In the genomic region with DNA sequence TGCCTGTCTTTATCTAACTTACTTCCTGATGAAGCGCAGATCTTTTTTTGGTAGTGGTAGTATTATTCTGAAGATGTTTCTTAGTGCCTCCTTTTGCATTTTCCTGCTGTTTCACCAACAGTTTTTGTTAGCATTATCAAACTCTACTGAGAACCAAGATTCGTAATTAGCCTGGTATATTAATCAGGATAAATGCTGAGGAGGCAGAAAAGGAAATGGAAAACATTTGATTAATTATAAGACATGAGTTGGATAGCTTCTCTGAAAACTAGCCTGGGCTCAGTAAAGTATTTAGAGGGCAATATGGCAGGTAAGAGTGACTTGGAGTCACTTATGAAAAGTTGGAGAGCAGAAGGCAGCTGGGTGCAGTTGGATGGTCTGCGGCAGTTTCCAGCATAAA, we compare ENCODE assay signal across 40 cellular contexts. TPM values are rescaled to one million over a fixed set of nuclear protein-coding genes. Genes with fewer than 3 reads are reported as not detected.
"Had no signal": no experiment of that assay in that cellular context is flagged by ENCODE, and none has a peak within 500 bp of the region (broad histone marks: within the 10 kb centered on the region; RNA-seq: fewer than 3 reads in every experiment).

No MANE protein-coding gene starts in this region.

- H3K9me3 Mint-ChIP-seq: activated B cell treated with CpG ODN at 0.5 μM for 24 hours; activated CD4-positive, alpha-beta memory T cell treated with anti-CD3 and anti-CD28 coated beads for 36 hours; activated CD4-positive, alpha-beta T cell treated with anti-CD3 and anti-CD28 coated beads, Interleukin-2, amount 10 ng/mL, durations not matched to agents 24 days and 14 days; activated CD8-positive, alpha-beta T cell treated with anti-CD3 and anti-CD28 coated beads for 36 hours; activated naive CD4-positive, alpha-beta T cell treated with anti-CD3 and anti-CD28 coated beads for 36 hours; activated naive CD4-positive, alpha-beta T cell treated with anti-CD3 and anti-CD28 coated beads, Interleukin-2, amount 50 U/mL, for 24 hours; activated naive CD8-positive, alpha-beta T cell treated with anti-CD3 and anti-CD28 coated beads, Interleukin-2, amount 10 ng/mL, durations not matched to agents 7 days and 5 days; activated naive CD8-positive, alpha-beta T cell treated with anti-CD3 and anti-CD28 coated beads, Interleukin-2, amount 50 U/mL, for 24 hours; activated T-cell treated with anti-CD3 and anti-CD28 coated beads, Interleukin-2, amount 50 U/mL, for 4 hours; activated T-cell treated with anti-CD3 and anti-CD28 coated beads, Interleukin-2, amount 50 U/mL, for 72 hours; activated T-helper 1 cell treated with anti-CD3 and anti-CD28 coated beads, Interleukin-12 subunit alpha, Interleukin-12 subunit beta, Interleukin-2, Interleukin-4 antibody, amounts not matched to agents 30 ng/mL and 10 ng/mL and 1 ng/mL, durations not matched to agents 14 hours and 24 hours and 36 hours; activated T-helper 17 cell treated with anti-CD3 and anti-CD28 coated beads, Interleukin-2, amount 50 U/mL, for 72 hours; central memory CD8-positive, alpha-beta T cell; T-helper 1 cell treated with Interleukin-12 subunit alpha and Interleukin-12 subunit beta and Interleukin-4 antibody, amounts not matched to agents 30 μg/mL and 1 μg/mL, for 36 hours; T-helper 2 cell treated with Interferon-gamma antibody and Interleukin-4, amounts not matched to agents 5 μg/mL and 100 μg/mL, for 36 hours had no signal

- ATAC-seq: activated CD8-positive, alpha-beta T cell treated with anti-CD3 and anti-CD28 coated beads for 36 hours; activated naive CD8-positive, alpha-beta T cell treated with anti-CD3 and anti-CD28 coated beads, Interleukin-2, amount 50 U/mL, for 24 hours; activated T-cell treated with anti-CD3 and anti-CD28 coated beads, Interleukin-2, amount 50 U/mL, for 4 hours; activated T-cell treated with anti-CD3 and anti-CD28 coated beads, Interleukin-2, amount 50 U/mL, for 72 hours; activated T-helper 17 cell treated with anti-CD3 and anti-CD28 coated beads, Interleukin-2, amount 50 U/mL, for 72 hours had no signal

- H3K36me3 ChIP-seq: ascending aorta, cardiac muscle cell had no signal

- H3K27ac ChIP-seq: ascending aorta, VCaP had no signal

- H3K9me3 ChIP-seq: ascending aorta had no signal

- H3K4me3 ChIP-seq: ascending aorta, cardiac muscle cell had no signal

- H3K27ac Mint-ChIP-seq: activated B cell treated with CpG ODN at 0.5 μM for 24 hours; activated CD4-positive, alpha-beta memory T cell treated with anti-CD3 and anti-CD28 coated beads for 36 hours; activated CD4-positive, alpha-beta T cell treated with anti-CD3 and anti-CD28 coated beads, Interleukin-2, amount 10 ng/mL, durations not matched to agents 24 days and 14 days; activated CD8-positive, alpha-beta T cell treated with anti-CD3 and anti-CD28 coated beads for 36 hours; activated naive CD4-positive, alpha-beta T cell treated with anti-CD3 and anti-CD28 coated beads for 36 hours; activated naive CD4-positive, alpha-beta T cell treated with anti-CD3 and anti-CD28 coated beads, Interleukin-2, amount 50 U/mL, for 24 hours; activated naive CD8-positive, alpha-beta T cell; activated naive CD8-positive, alpha-beta T cell treated with anti-CD3 and anti-CD28 coated beads, Interleukin-2, amount 10 ng/mL, durations not matched to agents 7 days and 5 days; activated naive CD8-positive, alpha-beta T cell treated with anti-CD3 and anti-CD28 coated beads, Interleukin-2, amount 50 U/mL, for 24 hours; activated T-cell treated with anti-CD3 and anti-CD28 coated beads, Interleukin-2, amount 50 U/mL, for 72 hours; activated T-helper 1 cell treated with anti-CD3 and anti-CD28 coated beads, Interleukin-12 subunit alpha, Interleukin-12 subunit beta, Interleukin-2, Interleukin-4 antibody, amounts not matched to agents 30 ng/mL and 10 ng/mL and 1 ng/mL, durations not matched to agents 14 hours and 24 hours and 36 hours; activated T-helper 17 cell treated with anti-CD3 and anti-CD28 coated beads, Interleukin-2, amount 50 U/mL, for 72 hours; brain; T-helper 1 cell treated with Interleukin-12 subunit alpha and Interleukin-12 subunit beta and Interleukin-4 antibody, amounts not matched to agents 30 μg/mL and 1 μg/mL, for 36 hours; T-helper 2 cell treated with Interferon-gamma antibody and Interleukin-4, amounts not matched to agents 5 μg/mL and 100 μg/mL, for 36 hours had no signal

- H3K4me3 Mint-ChIP-seq: activated B cell treated with CpG ODN at 0.5 μM for 24 hours; activated CD4-positive, alpha-beta memory T cell treated with anti-CD3 and anti-CD28 coated beads for 36 hours; activated CD4-positive, alpha-beta T cell treated with anti-CD3 and anti-CD28 coated beads, Interleukin-2, amount 10 ng/mL, durations not matched to agents 24 days and 14 days; activated CD8-positive, alpha-beta T cell treated with anti-CD3 and anti-CD28 coated beads for 36 hours; activated naive CD4-positive, alpha-beta T cell treated with anti-CD3 and anti-CD28 coated beads for 36 hours; activated naive CD4-positive, alpha-beta T cell treated with anti-CD3 and anti-CD28 coated beads, Interleukin-2, amount 50 U/mL, for 24 hours; activated naive CD8-positive, alpha-beta T cell; activated naive CD8-positive, alpha-beta T cell treated with anti-CD3 and anti-CD28 coated beads, Interleukin-2, amount 10 ng/mL, durations not matched to agents 7 days and 5 days; activated naive CD8-positive, alpha-beta T cell treated with anti-CD3 and anti-CD28 coated beads, Interleukin-2, amount 50 U/mL, for 24 hours; activated T-cell treated with anti-CD3 and anti-CD28 coated beads, Interleukin-2, amount 50 U/mL, for 4 hours; activated T-cell treated with anti-CD3 and anti-CD28 coated beads, Interleukin-2, amount 50 U/mL, for 72 hours; activated T-helper 1 cell treated with anti-CD3 and anti-CD28 coated beads, Interleukin-12 subunit alpha, Interleukin-12 subunit beta, Interleukin-2, Interleukin-4 antibody, amounts not matched to agents 30 ng/mL and 10 ng/mL and 1 ng/mL, durations not matched to agents 14 hours and 24 hours and 36 hours; activated T-helper 17 cell treated with anti-CD3 and anti-CD28 coated beads, Interleukin-2, amount 50 U/mL, for 72 hours; brain; central memory CD8-positive, alpha-beta T cell; T-helper 1 cell treated with Interleukin-12 subunit alpha and Interleukin-12 subunit beta and Interleukin-4 antibody, amounts not matched to agents 30 μg/mL and 1 μg/mL, for 36 hours; T-helper 2 cell treated with Interferon-gamma antibody and Interleukin-4, amounts not matched to agents 5 μg/mL and 100 μg/mL, for 36 hours had no signal

- H3K27me3 ChIP-seq: ascending aorta, cardiac muscle cell had no signal

- FAIRE-seq: bronchial epithelial cell, TTC549 had no signal

- H3K36me3 Mint-ChIP-seq: activated CD4-positive, alpha-beta memory T cell treated with anti-CD3 and anti-CD28 coated beads for 36 hours; activated naive CD4-positive, alpha-beta T cell treated with anti-CD3 and anti-CD28 coated beads, Interleukin-2, amount 50 U/mL, for 24 hours; activated naive CD8-positive, alpha-beta T cell; activated naive CD8-positive, alpha-beta T cell treated with anti-CD3 and anti-CD28 coated beads, Interleukin-2, amount 10 ng/mL, durations not matched to agents 7 days and 5 days; brain had no signal

- H3K4me1 Mint-ChIP-seq: activated B cell treated with CpG ODN at 0.5 μM for 24 hours; activated CD4-positive, alpha-beta T cell treated with anti-CD3 and anti-CD28 coated beads, Interleukin-2, amount 10 ng/mL, durations not matched to agents 24 days and 14 days; activated naive CD4-positive, alpha-beta T cell treated with anti-CD3 and anti-CD28 coated beads, Interleukin-2, amount 50 U/mL, for 24 hours; activated naive CD8-positive, alpha-beta T cell treated with anti-CD3 and anti-CD28 coated beads, Interleukin-2, amount 10 ng/mL, durations not matched to agents 7 days and 5 days; activated naive CD8-positive, alpha-beta T cell treated with anti-CD3 and anti-CD28 coated beads, Interleukin-2, amount 50 U/mL, for 24 hours; activated T-helper 17 cell treated with anti-CD3 and anti-CD28 coated beads, Interleukin-2, amount 50 U/mL, for 72 hours; central memory CD8-positive, alpha-beta T cell had no signal

- DNase-seq: activated B cell treated with CpG ODN at 0.5 μM for 24 hours; activated CD4-positive, alpha-beta memory T cell treated with anti-CD3 and anti-CD28 coated beads for 36 hours; activated CD4-positive, alpha-beta T cell treated with anti-CD3 and anti-CD28 coated beads for 4 hours; activated CD4-positive, alpha-beta T cell treated with anti-CD3 and anti-CD28 coated beads, Interleukin-2, amount 10 ng/mL, durations not matched to agents 24 days and 14 days; activated CD4-positive, alpha-beta T cell treated with anti-CD3 and anti-CD28 coated beads, Interleukin-2, amount 50 U/mL, for 1 hour; activated CD4-positive, alpha-beta T cell treated with anti-CD3 and anti-CD28 coated beads, Interleukin-2, amount 50 U/mL, for 4 hours; activated CD4-positive, CD25-positive, alpha-beta regulatory T cell treated with anti-CD3 and anti-CD28 coated beads, Interleukin-2, amount 50 U/mL, for 72 hours; activated CD8-positive, alpha-beta memory T cell treated with anti-CD3 and anti-CD28 coated beads, Interleukin-2, amount 50 U/mL, for 4 hours; activated CD8-positive, alpha-beta T cell treated with anti-CD3 and anti-CD28 coated beads for 36 hours; activated effector memory CD4-positive, alpha-beta T cell treated with anti-CD3 and anti-CD28 coated beads, Interleukin-2, amount 50 U/mL, for 16 hours; activated gamma-delta T cell treated with Interleukin-2 at 50 U/mL for 16 hours; activated naive CD4-positive, alpha-beta T cell; activated naive CD4-positive, alpha-beta T cell treated with anti-CD3 and anti-CD28 coated beads for 36 hours; activated naive CD8-positive, alpha-beta T cell treated with anti-CD3 and anti-CD28 coated beads, Interleukin-2, amount 10 ng/mL, durations not matched to agents 7 days and 5 days; activated naive CD8-positive, alpha-beta T cell treated with anti-CD3 and anti-CD28 coated beads, Interleukin-2, amount 50 U/mL, for 24 hours; activated T-cell treated with anti-CD3 and anti-CD28 coated beads for 4 hours; activated T-cell treated with anti-CD3 and anti-CD28 coated beads, Interleukin-2, amount 50 U/mL, for 1 hour; activated T-cell treated with anti-CD3 and anti-CD28 coated beads, Interleukin-2, amount 50 U/mL, for 4 hours; activated T-cell treated with anti-CD3 and anti-CD28 coated beads, Interleukin-2, amount 50 U/mL, for 72 hours; amygdala; anterior cingulate cortex; caudate nucleus; cerebellar nuclear complex; T-helper 1 cell; T-helper 2 cell; T-helper 9 cell had no signal

RNA-seq across cellular contexts. Expression of a gene that starts 7.1 kb away (rescaled TPM):
- total RNA-seq: activated B cell treated with CpG ODN at 0.5 μM for 24 hours; activated CD4-positive, alpha-beta memory T cell treated with anti-CD3 and anti-CD28 coated beads for 36 hours; activated CD4-positive, alpha-beta T cell treated with anti-CD3 and anti-CD28 coated beads, Interleukin-2, amount 10 ng/mL, durations not matched to agents 24 days and 14 days; activated CD8-positive, alpha-beta memory T cell treated with anti-CD3 and anti-CD28 coated beads for 36 hours; activated CD8-positive, alpha-beta T cell treated with anti-CD3 and anti-CD28 coated beads for 36 hours; activated naive CD4-positive, alpha-beta T cell treated with anti-CD3 and anti-CD28 coated beads for 36 hours; activated naive CD8-positive, alpha-beta T cell treated with anti-CD3 and anti-CD28 coated beads, Interleukin-2, amount 10 ng/mL, durations not matched to agents 7 days and 5 days; activated T-helper 1 cell treated with anti-CD3 and anti-CD28 coated beads, Interleukin-12 subunit alpha, Interleukin-12 subunit beta, Interleukin-2, Interleukin-4 antibody, amounts not matched to agents 30 ng/mL and 10 ng/mL and 1 ng/mL, durations not matched to agents 14 hours and 24 hours and 36 hours had no signal
